ENCODE assay signal across 10 cellular contexts in the genomic region with DNA sequence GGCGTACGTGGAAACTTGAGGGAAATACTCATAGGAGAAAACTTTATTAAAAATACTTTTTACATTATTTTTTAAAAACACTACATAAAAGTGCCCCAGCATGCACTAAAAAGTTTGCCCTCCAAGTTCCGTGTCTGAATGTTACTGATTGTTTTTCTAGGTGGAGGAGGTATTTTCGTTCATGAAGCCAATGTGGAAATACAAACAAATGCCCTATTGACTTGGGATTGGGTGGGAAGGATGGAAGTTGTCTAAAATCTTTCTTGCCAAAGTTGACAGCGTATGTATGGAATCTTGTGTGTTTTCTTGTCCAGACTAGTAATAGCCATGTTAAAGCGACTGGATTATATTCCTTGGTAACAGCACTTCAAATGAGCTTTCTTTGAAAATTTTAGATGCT. TPM values are rescaled to one million over a fixed set of nuclear protein-coding genes. Genes with fewer than 3 reads are reported as not detected.
DNase-seq lines count a peak whose midpoint lies in the region; ATAC-seq and TF ChIP-seq lines count a peak whose summit lies in the region.
"Had no signal": no experiment of that assay in that cellular context is flagged by ENCODE, and none has a peak within 500 bp of the region (broad histone marks: within the 10 kb centered on the region; RNA-seq: fewer than 3 reads in every experiment).

No MANE protein-coding gene starts in this region.

- H3K36me3 ChIP-seq in iPS-15b (ENCODE audit: control insufficient read depth, insufficient read depth, low read length), result no peaks in the 10 kb centered on the region
- H3K36me3 ChIP-seq in suprapubic skin, result no peaks in the 10 kb centered on the region

- H3K4me1 Mint-ChIP-seq in activated T-cell treated with anti-CD3 and anti-CD28 coated beads, Interleukin-2, amount 50 U/mL, for 24 hours (ENCODE audit: low read depth), result peaks cover 10% of the 10 kb centered on the region
- peaks cover 9% of the 10 kb centered on the region for H3K4me1 Mint-ChIP-seq in activated naive CD8-positive, alpha-beta T cell treated with anti-CD3 and anti-CD28 coated beads, Interleukin-2, amount 10 ng/mL, durations not matched to agents 7 days and 5 days

- H3K27me3 Mint-ChIP-seq in activated T-cell treated with anti-CD3 and anti-CD28 coated beads, Interleukin-2, amount 50 U/mL, for 24 hours, result peaks cover 58% of the 10 kb centered on the region
- peaks cover 64% of the 10 kb centered on the region for H3K27me3 Mint-ChIP-seq in activated naive CD8-positive, alpha-beta T cell treated with anti-CD3 and anti-CD28 coated beads, Interleukin-2, amount 10 ng/mL, durations not matched to agents 7 days and 5 days

- ATAC-seq in activated naive CD8-positive, alpha-beta T cell treated with anti-CD3 and anti-CD28 coated beads, Interleukin-2, amount 10 ng/mL, durations not matched to agents 7 days and 5 days (ENCODE audit: low read depth), result no peak
- ATAC-seq in GM21825 (IDR thresholded peaks at IDR 0.05; ENCODE audit: unreplicated experiment), result no peak
- ATAC-seq in HG03135 (IDR thresholded peaks at IDR 0.05; ENCODE audit: unreplicated experiment), result no peak

- H3K4me1 ChIP-seq in iPS-15b (ENCODE audit: control insufficient read depth, insufficient read depth, low read length) (peaks cover 4% of the 10 kb centered on the region), suprapubic skin (peaks cover 33% of the 10 kb centered on the region)

- POLR2A ChIA-PET in activated naive CD8-positive, alpha-beta T cell treated with anti-CD3 and anti-CD28 coated beads, Interleukin-2, amount 10 ng/mL, durations not matched to agents 7 days and 5 days (lab: Charles Lee), result no interaction called here

- TF ChIP-seq EP300 in suprapubic skin (IDR thresholded peaks at IDR 0.05), result no peak

- no peak for DNase-seq in activated T-cell treated with anti-CD3 and anti-CD28 coated beads, Interleukin-2, amount 50 U/mL, for 24 hours
- DNase-seq in activated T-cell treated with anti-CD3 and anti-CD28 coated beads for 4 hours (no peak), suprapubic skin (ENCODE audit: low spot score in 2 of 2) (no peak), NCI-H128 (lab: John Stamatoyannopoulos, UW; ENCODE audit: unreplicated experiment) (no peak)
- no peak for DNase-seq in activated naive CD8-positive, alpha-beta T cell treated with anti-CD3 and anti-CD28 coated beads, Interleukin-2, amount 10 ng/mL, durations not matched to agents 7 days and 5 days
- DNase-seq: NCI-H1417 had no signal

- H3K27ac ChIP-seq in suprapubic skin, result no peak overlapping the region

- H3K4me3 ChIP-seq in iPS-15b (ENCODE audit: low read depth, low read length) (peak overlapping the region; percentile 59), suprapubic skin (peak overlapping the region; percentile 88)

- H3K9me3 Mint-ChIP-seq in activated T-cell treated with anti-CD3 and anti-CD28 coated beads, Interleukin-2, amount 50 U/mL, for 24 hours, result no peaks in the 10 kb centered on the region
- no peaks in the 10 kb centered on the region for H3K9me3 Mint-ChIP-seq in activated naive CD8-positive, alpha-beta T cell treated with anti-CD3 and anti-CD28 coated beads, Interleukin-2, amount 10 ng/mL, durations not matched to agents 7 days and 5 days

- H3K4me3 Mint-ChIP-seq in activated T-cell treated with anti-CD3 and anti-CD28 coated beads, Interleukin-2, amount 50 U/mL, for 24 hours, result peak overlapping the region; percentile 70
- peak overlapping the region; percentile 76 for H3K4me3 Mint-ChIP-seq in activated naive CD8-positive, alpha-beta T cell treated with anti-CD3 and anti-CD28 coated beads, Interleukin-2, amount 10 ng/mL, durations not matched to agents 7 days and 5 days

- H3K27me3 ChIP-seq in iPS-15b (ENCODE audit: control insufficient read depth, insufficient read depth, low read length), result peaks cover 14% of the 10 kb centered on the region
- peaks cover 7% of the 10 kb centered on the region for H3K27me3 ChIP-seq in suprapubic skin

- H3K36me3 Mint-ChIP-seq in activated T-cell treated with anti-CD3 and anti-CD28 coated beads, Interleukin-2, amount 50 U/mL, for 24 hours (ENCODE audit: low read depth), result no peaks in the 10 kb centered on the region
- no peaks in the 10 kb centered on the region for H3K36me3 Mint-ChIP-seq in activated naive CD8-positive, alpha-beta T cell treated with anti-CD3 and anti-CD28 coated beads, Interleukin-2, amount 10 ng/mL, durations not matched to agents 7 days and 5 days

- no peak for TF ChIP-seq POLR2A in suprapubic skin (IDR thresholded peaks at IDR 0.05)

- H3K27ac Mint-ChIP-seq in activated T-cell treated with anti-CD3 and anti-CD28 coated beads, Interleukin-2, amount 50 U/mL, for 24 hours, result no peak overlapping the region
- no peak overlapping the region for H3K27ac Mint-ChIP-seq in activated naive CD8-positive, alpha-beta T cell treated with anti-CD3 and anti-CD28 coated beads, Interleukin-2, amount 10 ng/mL, durations not matched to agents 7 days and 5 days

- TF ChIP-seq CTCF in suprapubic skin (IDR thresholded peaks at IDR 0.05), result no peak

- H3K9me3 ChIP-seq in iPS-15b (ENCODE audit: control insufficient read depth, insufficient read depth, low read length), result no peaks in the 10 kb centered on the region
- no peaks in the 10 kb centered on the region for H3K9me3 ChIP-seq in suprapubic skin

- WGBS in suprapubic skin, result 23% methylated on average over 6 of the region's 6 CpGs

- H3K9ac ChIP-seq in iPS-15b (ENCODE audit: low read depth, low read length), result no peak overlapping the region

RNA-seq across cellular contexts. Expression of a gene that starts 1.2 kb away (rescaled TPM):
- total RNA-seq in activated naive CD8-positive, alpha-beta T cell treated with anti-CD3 and anti-CD28 coated beads, Interleukin-2, amount 10 ng/mL, durations not matched to agents 7 days and 5 days, result 1 to 10 TPM; 1.0 to 1.2 TPM
- 1 to 10 TPM; 5.6 to 8.5 (median 6.3) TPM for total RNA-seq in suprapubic skin
- total RNA-seq: T-helper 1 cell treated with Interleukin-12 subunit alpha and Interleukin-12 subunit beta and Interleukin-4 antibody, amounts not matched to agents 30 ng/mL and 1 ng/mL, for 36 hours had no signal
